In the genomic region with DNA sequence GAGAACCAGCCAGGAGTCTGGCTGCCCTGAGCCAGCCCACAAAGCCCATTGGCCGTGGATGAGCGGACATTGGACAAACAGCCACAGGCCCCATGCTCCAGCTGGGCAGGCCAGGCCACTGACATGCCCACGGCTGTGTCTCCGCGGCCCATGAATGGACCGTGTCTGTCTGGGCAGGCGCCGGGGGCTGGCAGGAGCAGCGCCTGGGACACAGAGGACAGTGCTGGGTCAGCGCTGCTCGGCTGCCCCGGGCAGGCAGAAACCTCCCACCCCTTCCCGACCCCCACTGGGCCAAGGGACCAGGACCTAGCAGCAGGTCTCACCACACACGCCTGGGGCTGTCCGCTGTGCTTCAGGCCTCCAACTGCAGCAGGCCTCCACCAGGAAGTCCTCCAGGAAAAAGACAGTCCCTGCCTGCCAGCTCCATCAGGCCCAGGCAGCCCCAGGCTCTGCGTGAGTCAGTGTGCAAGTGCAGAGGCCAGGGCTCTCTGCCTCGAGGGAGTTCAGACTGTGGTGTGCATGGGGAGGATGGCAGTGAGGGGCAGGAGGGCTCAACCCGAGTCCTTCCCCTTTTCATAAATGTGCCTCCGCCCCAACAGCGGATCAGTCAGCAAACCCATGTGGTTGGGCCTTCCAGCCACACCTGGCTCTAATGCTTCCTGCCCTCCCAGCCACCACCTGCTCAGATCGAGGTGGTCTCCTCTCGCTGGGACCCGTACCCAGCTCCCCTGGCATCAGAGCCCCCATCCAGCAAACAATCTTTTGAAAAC, we compare ENCODE assay signal across 1 cellular context.
TF ChIP-seq lines count a peak whose summit lies in the region.

No MANE protein-coding gene starts in this region.

TF ChIP-seq in IMR-90, 13 proteins besides CTCF, POLR2A, EP300 and RAD21:
- TF ChIP-seq RCOR1 (IDR thresholded peaks at IDR 0.05; ENCODE audit: insufficient replicate concordance, low read length) (no peak), CHD1 (IDR thresholded peaks at IDR 0.05; ENCODE audit: low read depth, low read length) (no peak), RFX5 (IDR thresholded peaks at IDR 0.05; ENCODE audit: low read depth, low read length) (no peak), SMC3 (IDR thresholded peaks at IDR 0.05; ENCODE audit: low read depth, low read length) (no peak), FOS (IDR thresholded peaks at IDR 0.05; ENCODE audit: low read depth, low read length) (no peak), MAFK (IDR thresholded peaks at IDR 0.05; ENCODE audit: low read depth, low read length) (no peak), NFE2L2 (IDR thresholded peaks at IDR 0.05; ENCODE audit: low read depth, low read length) (no peak), MXI1 (IDR thresholded peaks at IDR 0.05; ENCODE audit: borderline replicate concordance, low read depth, low read length) (no peak)
- TF ChIP-seq, protein P1, sequence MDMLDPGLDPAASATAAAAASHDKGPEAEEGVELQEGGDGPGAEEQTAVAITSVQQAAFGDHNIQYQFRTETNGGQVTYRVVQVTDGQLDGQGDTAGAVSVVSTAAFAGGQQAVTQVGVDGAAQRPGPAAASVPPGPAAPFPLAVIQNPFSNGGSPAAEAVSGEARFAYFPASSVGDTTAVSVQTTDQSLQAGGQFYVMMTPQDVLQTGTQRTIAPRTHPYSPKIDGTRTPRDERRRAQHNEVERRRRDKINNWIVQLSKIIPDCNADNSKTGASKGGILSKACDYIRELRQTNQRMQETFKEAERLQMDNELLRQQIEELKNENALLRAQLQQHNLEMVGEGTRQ (IDR thresholded peaks at IDR 0.05; ENCODE audit: low read depth, low read length), result no peak
- TF ChIP-seq, protein P2, sequence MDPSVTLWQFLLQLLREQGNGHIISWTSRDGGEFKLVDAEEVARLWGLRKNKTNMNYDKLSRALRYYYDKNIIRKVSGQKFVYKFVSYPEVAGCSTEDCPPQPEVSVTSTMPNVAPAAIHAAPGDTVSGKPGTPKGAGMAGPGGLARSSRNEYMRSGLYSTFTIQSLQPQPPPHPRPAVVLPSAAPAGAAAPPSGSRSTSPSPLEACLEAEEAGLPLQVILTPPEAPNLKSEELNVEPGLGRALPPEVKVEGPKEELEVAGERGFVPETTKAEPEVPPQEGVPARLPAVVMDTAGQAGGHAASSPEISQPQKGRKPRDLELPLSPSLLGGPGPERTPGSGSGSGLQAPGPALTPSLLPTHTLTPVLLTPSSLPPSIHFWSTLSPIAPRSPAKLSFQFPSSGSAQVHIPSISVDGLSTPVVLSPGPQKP (IDR thresholded peaks at IDR 0.05; ENCODE audit: borderline replicate concordance, low read depth, low read length), result no peak
